ENCODE assay signal across 8 cellular contexts in genomic region chr19:18322318-18322758, GRCh38. TPM values are rescaled to one million over a fixed set of nuclear protein-coding genes. Genes with fewer than 3 reads are reported as not detected.
DNase-seq lines count a peak whose midpoint lies in the region; ATAC-seq and TF ChIP-seq lines count a peak whose summit lies in the region.

No MANE protein-coding gene starts in this region.

- no peaks in the 10 kb centered on the region for H3K9me3 ChIP-seq in neutrophil

- H3K27ac ChIP-seq in neutrophil, result peak overlapping the region; percentile 82

- ATAC-seq in HG03378 (IDR thresholded peaks at IDR 0.05; ENCODE audit: unreplicated experiment) (no peak), HG02571 (IDR thresholded peaks at IDR 0.05; ENCODE audit: unreplicated experiment) (no peak)

- H3K36me3 ChIP-seq in neutrophil, result no peaks in the 10 kb centered on the region

- TF ChIP-seq CTCF in fibroblast of the aortic adventitia (IDR thresholded peaks at IDR 0.05; ENCODE audit: insufficient read depth, low read length) (peak; percentile 25), neutrophil (IDR thresholded peaks at IDR 0.05) (no peak)

- H3K4me1 ChIP-seq in neutrophil (ENCODE audit: control insufficient read depth in 1 of 2, insufficient read depth in 1 of 2, low read depth in 1 of 2, low read length in 1 of 2), result peaks cover 49 to 57% of the 10 kb centered on the region in 2 experiments

- H3K4me3 ChIP-seq in fibroblast of the aortic adventitia (ENCODE audit: low read depth, low read length), result peak overlapping the region; percentile 83
- H3K4me3 ChIP-seq in neutrophil (ENCODE audit: low read depth in 1 of 2, low read length in 1 of 2), result peak overlapping the region; percentile 86 to 89

- no peaks in the 10 kb centered on the region for H3K27me3 ChIP-seq in neutrophil

- peak; percentile 76 for DNase-seq in activated effector memory CD4-positive, alpha-beta T cell treated with anti-CD3 and anti-CD28 coated beads, Interleukin-2, amount 50 U/mL, for 16 hours
- DNase-seq in activated effector memory CD4-positive, alpha-beta T cell treated with Interleukin-2 at 50 U/mL for 16 hours, result no peak
- DNase-seq in M059J (ENCODE audit: low read depth) (peak; percentile 65), fibroblast of the aortic adventitia (ENCODE audit: low read depth) (peak; percentile 72)
- DNase-seq in activated CD4-positive, alpha-beta T cell treated with anti-CD3 and anti-CD28 coated beads, Interleukin-2, amount 50 U/mL, for 48 hours, result peak; percentile 66 to 71

RNA-seq across cellular contexts. Expression of gene LSM4, which starts 0.5 kb away (rescaled TPM):
- 314 and 393 TPM in 2 replicates for total RNA-seq in M059J (2014; rRNA removed; shearing (Covaris generic))
- 113 and 119 TPM in 2 replicates for total RNA-seq in fibroblast of the aortic adventitia (ENCODE audit: low replicate concordance)

RNA-seq across cellular contexts. Expression of gene PGPEP1, which starts 18.1 kb away (rescaled TPM):
- total RNA-seq in M059J (2014; rRNA removed; shearing (Covaris generic)), result 10.3 and 13.5 TPM in 2 replicates
- 9.6 and 27.2 TPM in 2 replicates for total RNA-seq in fibroblast of the aortic adventitia (ENCODE audit: low replicate concordance)

RNA-seq across cellular contexts. Expression of gene JUND, which starts 40.9 kb away (rescaled TPM):
- 54.1 and 206 TPM in 2 replicates for total RNA-seq in M059J (2014; rRNA removed; shearing (Covaris generic))
- 61.9 and 85.6 TPM in 2 replicates for total RNA-seq in fibroblast of the aortic adventitia (ENCODE audit: low replicate concordance)

RNA-seq across cellular contexts. Expression of gene IQCN, which starts 48.1 kb away (rescaled TPM):
- total RNA-seq in M059J (2014; rRNA removed; shearing (Covaris generic)), result 0.10 TPM in 1 of 2 replicates, not detected in the other
- 1.5 and 4.4 TPM in 2 replicates for total RNA-seq in fibroblast of the aortic adventitia (ENCODE audit: low replicate concordance)
